ENCODE assay signal across 1 cellular context in genomic region chr19:52196256-52196967, GRCh38.
TF ChIP-seq lines count a peak whose summit lies in the region.

No MANE protein-coding gene starts in this region.

TF ChIP-seq in IMR-90, 13 proteins besides CTCF, POLR2A, EP300 and RAD21:
- TF ChIP-seq ELK1 (IDR thresholded peaks at IDR 0.05; ENCODE audit: borderline replicate concordance, low read depth, low read length), result no peak
- no peak for TF ChIP-seq USF2 (IDR thresholded peaks at IDR 0.05; ENCODE audit: low read depth, low read length)
- no peak for TF ChIP-seq FOS (IDR thresholded peaks at IDR 0.05; ENCODE audit: low read depth, low read length)
- TF ChIP-seq RCOR1 (IDR thresholded peaks at IDR 0.05; ENCODE audit: insufficient replicate concordance, low read length), result no peak
- TF ChIP-seq BHLHE40 (IDR thresholded peaks at IDR 0.05; ENCODE audit: low read depth, low read length), result no peak
- no peak for TF ChIP-seq MAZ (IDR thresholded peaks at IDR 0.05; ENCODE audit: borderline replicate concordance, low read depth, low read length)
- TF ChIP-seq CHD1 (IDR thresholded peaks at IDR 0.05; ENCODE audit: low read depth, low read length), result no peak
- TF ChIP-seq MXI1 (IDR thresholded peaks at IDR 0.05; ENCODE audit: borderline replicate concordance, low read depth, low read length), result no peak
- TF ChIP-seq RFX5 (IDR thresholded peaks at IDR 0.05; ENCODE audit: low read depth, low read length), result no peak
- no peak for TF ChIP-seq NFE2L2 (IDR thresholded peaks at IDR 0.05; ENCODE audit: low read depth, low read length)
- TF ChIP-seq MAFK (IDR thresholded peaks at IDR 0.05; ENCODE audit: low read depth, low read length), result no peak
TF ChIP-seq in IMR-90: peak in this region for 0.
